Comparison of ENCODE assay signal across 24 cellular contexts in the genomic region with DNA sequence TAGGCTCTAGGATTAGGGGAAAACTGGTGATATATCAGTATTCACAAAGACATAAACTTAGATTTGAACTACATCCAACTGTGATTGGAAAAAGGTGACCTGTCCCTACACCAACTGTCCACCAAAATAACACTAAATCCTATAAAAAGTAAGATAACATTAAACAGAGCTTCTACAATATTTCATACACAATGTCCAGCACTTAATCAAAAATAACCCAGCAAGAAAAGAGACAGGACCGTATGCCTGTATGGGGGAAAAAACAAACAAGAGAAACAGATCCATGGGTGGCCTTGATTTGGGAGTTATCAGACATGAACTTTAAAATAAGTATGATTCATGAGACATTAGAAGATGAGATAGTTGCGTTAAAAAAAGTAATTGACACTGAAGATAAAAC.
"Had no signal": no experiment of that assay in that cellular context is flagged by ENCODE, and none has a peak within 500 bp of the region (broad histone marks: within the 10 kb centered on the region; RNA-seq: fewer than 3 reads in every experiment).

No MANE protein-coding gene starts in this region.

- H3K9me3 ChIP-seq: suprapubic skin, testis, thoracic aorta, thyroid gland, tibial artery, transverse colon, upper lobe of right lung, uterus, vagina had no signal

- H3K4me1 ChIP-seq: testis had no signal

- DNase-seq: stimulated activated CD4-positive, alpha-beta T cell treated with anti-CD3 and anti-CD28 coated beads, Interleukin-2, amount 100 ng/mL, for 48 hours; stimulated activated CD4-positive, alpha-beta T cell treated with anti-CD3 and anti-CD28 coated beads, Interleukin-4, amount 100 ng/mL, for 1 hour; stimulated activated CD4-positive, alpha-beta T cell treated with anti-CD3 and anti-CD28 coated beads, Interleukin-4, amount 100 ng/mL, for 24 hours; stimulated activated CD4-positive, alpha-beta T cell treated with anti-CD3 and anti-CD28 coated beads, Interleukin-4, amount 100 ng/mL, for 4 hours; stimulated activated CD8-positive, alpha-beta memory T cell treated with anti-CD3 and anti-CD28 coated beads, Interleukin-4, amount 100 ng/mL, for 48 hours; stimulated activated naive B cell treated with anti-CD40 and anti-IgM and Interleukin-4, amounts not matched to agents 10 μg/mL and 1 μg/mL and 100 μg/mL, for 72 hours; stimulated activated naive CD4-positive, alpha-beta T cell; stimulated activated naive CD4-positive, alpha-beta T cell treated with Interleukin-2 at 50 U/mL for 16 hours; stimulated activated naive CD8-positive, alpha-beta T cell treated with anti-CD3 and anti-CD28 coated beads, Interleukin-15, amount 100 ng/mL, for 72 hours; stimulated activated naive CD8-positive, alpha-beta T cell treated with anti-CD3 and anti-CD28 coated beads, Interleukin-15, Interleukin-2, amounts not matched to agents 100 U/mL and 50 U/mL, for 24 hours; stomach; substantia nigra; testis; thyroid gland; tibial artery; transverse colon; trophoblast cell; upper lobe of left lung; upper lobe of right lung; uterus had no signal

- H3K27ac ChIP-seq: stomach, suprapubic skin, testis, thoracic aorta, thyroid gland, tibial artery, tibial nerve, upper lobe of left lung, upper lobe of right lung, uterus, vagina had no signal

- H3K36me3 ChIP-seq: stomach, suprapubic skin, thoracic aorta, thyroid gland, tibial artery, tibial nerve, transverse colon, upper lobe of left lung, upper lobe of right lung, uterus, vagina had no signal

- H3K4me3 ChIP-seq: stomach, suprapubic skin, testis, thoracic aorta, thyroid gland, tibial artery, tibial nerve, transverse colon, upper lobe of left lung, upper lobe of right lung, uterus, vagina had no signal
